ENCODE assay signal across 7 cellular contexts in genomic region chr9:35114113-35114847, GRCh38. TPM values are rescaled to one million over a fixed set of nuclear protein-coding genes. Genes with fewer than 3 reads are reported as not detected.
DNase-seq lines count a peak whose midpoint lies in the region; ATAC-seq and TF ChIP-seq lines count a peak whose summit lies in the region.

No MANE protein-coding gene starts in this region.

- H3K4me1 ChIP-seq in iPS-18a (ENCODE audit: control insufficient read depth, low read depth, low read length) (peaks cover 27% of the 10 kb centered on the region), gastrocnemius medialis (peaks cover 30 to 38% of the 10 kb centered on the region in 2 donors)

- in situ Hi-C loops in brain microvascular endothelial cell (cut with HindIII; ENCODE audit: low pct_ligation_motif_present, low sequenced_read_pairs) (no loop called here), gastrocnemius medialis (cut with MboI; ENCODE audit: low sequenced_read_pairs in 4 of 4) (loop anchor here in 2 of 4 donors (10.0 to 25.0 kb wide), 2 partner anchors 441 to 448 kb away; a partner anchor contains a TSS)

- H3K9me3 ChIP-seq in iPS-18a (ENCODE audit: control insufficient read depth, low read depth, low read length) (no peaks in the 10 kb centered on the region), gastrocnemius medialis (no peaks in the 10 kb centered on the region)

- H3K4me3 ChIP-seq in GM12864 (ENCODE audit: low read depth, low read length) (peak overlapping the region; percentile 80), brain microvascular endothelial cell (ENCODE audit: low read depth, low read length) (peak overlapping the region; percentile 94), iPS-18a (ENCODE audit: low read length) (peak overlapping the region; percentile 78), gastrocnemius medialis (peak overlapping the region; percentile 58 to 73 (median 68))

- DNase-seq in GM12864 (ENCODE audit: low read depth), result peak; percentile 54
- peak; percentile 79 for DNase-seq in NCI-H1436 treated with DMSO at 0.1 percent for 48 hours (lab: John Stamatoyannopoulos, UW)
- peak; percentile 72 for DNase-seq in T-helper 22 cell (ENCODE audit: low read depth)
- peak; percentile 98 for DNase-seq in brain microvascular endothelial cell
- DNase-seq in gastrocnemius medialis, result peak; percentile 57 to 69
- DNase-seq in NCI-H1105 (lab: John Stamatoyannopoulos, UW), result no peak

- intact Hi-C loops in gastrocnemius medialis (cut with DNase I; ENCODE audit: low total_unique reads), result loop anchor here (10.0 kb wide), 3 partner anchors 251 to 701 kb away; partner anchors contain the start of genes DNAI1, FAM219A, HINT2 and SPAG8

- no peak for ATAC-seq in gastrocnemius medialis

- H3K27me3 ChIP-seq in brain microvascular endothelial cell (replicated peaks), result no peaks in the 10 kb centered on the region
- H3K27me3 ChIP-seq in iPS-18a (ENCODE audit: control insufficient read depth, insufficient read depth, low read length), result no peaks in the 10 kb centered on the region
- H3K27me3 ChIP-seq in gastrocnemius medialis, result no peaks in the 10 kb centered on the region

- peak overlapping the region; percentile 52 for H3K9ac ChIP-seq in iPS-18a (ENCODE audit: low read length)

- TF ChIP-seq CTCF in GM12864 (IDR thresholded peaks at IDR 0.05; ENCODE audit: low read depth, low read length, missing control alignments) (no peak), brain microvascular endothelial cell (IDR thresholded peaks at IDR 0.05; ENCODE audit: low read depth, low read length, missing control alignments) (no peak), gastrocnemius medialis (IDR thresholded peaks at IDR 0.05 in 4 of 5, conservative IDR thresholded peaks at IDR 0.05 in 1 of 5) (no peak)

- H3K36me3 ChIP-seq in brain microvascular endothelial cell (replicated peaks), result no peaks in the 10 kb centered on the region
- H3K36me3 ChIP-seq in iPS-18a (ENCODE audit: control insufficient read depth, low read depth, low read length), result no peaks in the 10 kb centered on the region
- no peaks in the 10 kb centered on the region for H3K36me3 ChIP-seq in gastrocnemius medialis

- H3K27ac ChIP-seq in brain microvascular endothelial cell (peak overlapping the region; percentile 89), iPS-18a (ENCODE audit: low read length) (peak overlapping the region; percentile 34), gastrocnemius medialis (peak overlapping the region; percentile 83 to 92 (median 84))

- TF ChIP-seq POLR2A in gastrocnemius medialis (IDR thresholded peaks at IDR 0.05), result no peak

RNA-seq across cellular contexts. Expression of gene ATOSB, which starts 1.4 kb away (rescaled TPM):
- 10 to 100 TPM; 13.0 to 28.9 (median 24.2) TPM for total RNA-seq in gastrocnemius medialis

RNA-seq across cellular contexts. Expression of gene STOML2, which starts 11.3 kb away (rescaled TPM):
- total RNA-seq in gastrocnemius medialis, result 100 to 1,000 TPM; 117 to 168 (median 158) TPM

RNA-seq across cellular contexts. Expression of gene PIGO, which starts 17.9 kb away (rescaled TPM):
- total RNA-seq in gastrocnemius medialis, result 10 to 100 TPM in 1 of 4 donors, 1 to 10 TPM in 3; 6.6 to 12.3 (median 7.3) TPM

RNA-seq across cellular contexts. Expression of gene FANCG, which starts 34.5 kb away (rescaled TPM):
- total RNA-seq in gastrocnemius medialis, result 10 to 100 TPM in 1 of 4 donors, 1 to 10 TPM in 3; 1.8 to 15.7 (median 3.4) TPM

RNA-seq across cellular contexts. Expression of gene VCP, which starts 41.9 kb away (rescaled TPM):
- total RNA-seq in gastrocnemius medialis, result 100 to 1,000 TPM; 265 to 354 (median 342) TPM

Comparison
In these comparisons a context has a peak if more than half of its experiments do, and no peak if none do; other contexts are left out.
1. H3K27ac ChIP-seq: peak in every context shown above with its lines; median percentile 89 in brain microvascular endothelial cell; 84 in gastrocnemius medialis; 34 in iPS-18a.